Comparison of ENCODE assay signal across 1 cellular context in the genomic region with DNA sequence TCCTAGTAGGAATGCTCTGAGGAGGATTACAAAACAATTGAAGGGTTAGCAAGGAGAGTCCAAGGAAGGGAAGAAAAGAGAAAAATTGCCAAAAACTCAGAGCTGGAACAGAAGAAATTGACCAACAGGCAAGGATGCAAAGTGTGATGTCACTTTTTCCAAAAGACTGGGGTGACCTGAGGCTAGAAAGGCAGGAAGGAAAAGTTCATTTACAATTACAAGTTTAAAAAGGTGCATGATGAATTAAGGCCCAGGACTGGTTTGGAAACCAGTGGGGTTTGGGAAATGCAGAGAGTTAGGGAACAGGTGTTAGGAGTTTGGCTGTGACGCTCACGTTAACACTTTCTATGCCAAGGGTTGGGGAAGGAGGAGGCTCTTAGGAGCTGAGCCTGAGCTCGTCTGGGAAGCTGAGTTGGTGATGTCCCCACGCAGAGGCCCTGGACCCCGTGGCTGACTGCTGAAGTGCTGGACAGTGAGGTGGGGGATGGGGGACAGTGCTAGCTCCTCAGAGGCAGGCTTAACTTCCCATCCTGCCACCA.
TF ChIP-seq lines count a peak whose summit lies in the region.

No MANE protein-coding gene starts in this region.

TF ChIP-seq in H1, 55 proteins besides CTCF, POLR2A, EP300 and RAD21:
- TF ChIP-seq, protein P1, sequence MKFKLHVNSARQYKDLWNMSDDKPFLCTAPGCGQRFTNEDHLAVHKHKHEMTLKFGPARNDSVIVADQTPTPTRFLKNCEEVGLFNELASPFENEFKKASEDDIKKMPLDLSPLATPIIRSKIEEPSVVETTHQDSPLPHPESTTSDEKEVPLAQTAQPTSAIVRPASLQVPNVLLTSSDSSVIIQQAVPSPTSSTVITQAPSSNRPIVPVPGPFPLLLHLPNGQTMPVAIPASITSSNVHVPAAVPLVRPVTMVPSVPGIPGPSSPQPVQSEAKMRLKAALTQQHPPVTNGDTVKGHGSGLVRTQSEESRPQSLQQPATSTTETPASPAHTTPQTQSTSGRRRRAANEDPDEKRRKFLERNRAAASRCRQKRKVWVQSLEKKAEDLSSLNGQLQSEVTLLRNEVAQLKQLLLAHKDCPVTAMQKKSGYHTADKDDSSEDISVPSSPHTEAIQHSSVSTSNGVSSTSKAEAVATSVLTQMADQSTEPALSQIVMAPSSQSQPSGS (IDR thresholded peaks at IDR 0.05; ENCODE audit: low read length), result peak; percentile 81; the same call in 1 of the 2 replicates
- no peak for TF ChIP-seq MAFK (IDR thresholded peaks at IDR 0.05; ENCODE audit: low read depth, low read length)
- 0 out of 4 replicates have a peak, but pooled peaks of 1 of the 2 experiments have one; percentile 59 for TF ChIP-seq HDAC2 (IDR thresholded peaks at IDR 0.05; ENCODE audit: borderline replicate concordance in 1 of 2, low read depth in 2 of 2, low read length in 2 of 2)
- TF ChIP-seq TCF12 (IDR thresholded peaks at IDR 0.05; ENCODE audit: low read depth, low read length), result 0 out of 2 replicates have a peak, but pooled peaks have one; percentile 59
- TF ChIP-seq SAP30 (IDR thresholded peaks at IDR 0.05; ENCODE audit: insufficient read depth, insufficient replicate concordance, low read length), result no peak
- peak; percentile 67 for TF ChIP-seq CREB1 (IDR thresholded peaks at IDR 0.05)
TF ChIP-seq in H1: peak in this region for 4.
